Comparison of ENCODE assay signal across 8 cellular contexts in the genomic region with DNA sequence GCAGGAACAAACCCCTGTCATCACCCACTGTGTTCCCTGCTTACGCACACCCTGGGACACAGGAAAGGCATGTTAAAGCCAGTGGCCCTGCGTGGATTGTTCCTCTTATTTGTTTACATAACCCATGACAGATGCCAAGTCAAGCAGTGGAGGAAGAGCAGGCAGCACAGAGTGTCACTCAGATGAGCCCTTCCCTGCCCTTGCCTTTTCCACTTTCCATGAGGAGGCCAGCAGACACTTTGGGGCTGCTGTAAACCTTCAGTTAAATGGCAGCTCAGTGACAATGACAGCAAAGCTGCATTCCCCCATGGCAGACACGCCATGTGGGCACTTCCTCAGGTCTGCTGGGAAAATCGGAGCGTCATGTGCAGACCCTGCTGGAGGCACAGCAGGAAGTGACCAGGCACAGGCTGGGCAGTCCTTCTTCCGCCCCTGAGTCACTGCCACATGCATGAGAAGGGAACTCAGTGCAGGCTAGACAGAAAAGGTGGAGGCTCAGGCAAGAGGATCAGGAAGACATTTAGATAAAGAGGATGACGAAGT.
DNase-seq lines count a peak whose midpoint lies in the region; FAIRE-seq and TF ChIP-seq lines count a peak whose summit lies in the region.

No MANE protein-coding gene starts in this region.

- no peak overlapping the region for H3K4me3 ChIP-seq in fibroblast of mammary gland (ENCODE audit: control insufficient read depth, low read depth, low read length)
- H3K4me3 ChIP-seq in parathyroid adenoma (ENCODE audit: low read depth, low read length) = no peak overlapping the region

- H3K9me3 ChIP-seq in parathyroid adenoma (ENCODE audit: control insufficient read depth, low read length) = no peaks in the 10 kb centered on the region

- no peaks in the 10 kb centered on the region for H3K36me3 ChIP-seq in parathyroid adenoma (ENCODE audit: control insufficient read depth, insufficient read depth, low read length)

- H3K79me2 ChIP-seq in parathyroid adenoma = no peaks in the 10 kb centered on the region

- no peaks in the 10 kb centered on the region for H3K27me3 ChIP-seq in parathyroid adenoma (ENCODE audit: control insufficient read depth, insufficient read depth, low read length)

- in situ Hi-C loops in SK-MEL-5 (cut with HindIII; ENCODE audit: low pct_unique_long_range_greater_than_20kb, low sequenced_read_pairs) = no loop called here

- peaks cover 7% of the 10 kb centered on the region for H3K4me1 ChIP-seq in parathyroid adenoma

- TF ChIP-seq POLR2A in GM12892 (IDR thresholded peaks at IDR 0.05; ENCODE audit: low read depth, low read length) = no peak

- no peak for FAIRE-seq in GM12892 (lab: Jason Lieb, UNC)

- no peak overlapping the region for H3K4me2 ChIP-seq in parathyroid adenoma (ENCODE audit: low read length)

- H3K9ac ChIP-seq in parathyroid adenoma = no peak overlapping the region

- peak; percentile 89 for DNase-seq in EL
- DNase-seq in SK-MEL-5 (ENCODE audit: low read depth, low spot score) = peak; percentile 17
- DNase-seq in fibroblast of mammary gland (ENCODE audit: low read depth) = peak; percentile 84
- DNase-seq in stimulated activated CD4-positive, alpha-beta T cell treated with anti-CD3 and anti-CD28 coated beads, Interleukin-12 subunit alpha, Interleukin-12 subunit beta, amount 100 ng/mL, for 4 hours = no peak
- no peak for DNase-seq in GM12892 (ENCODE audit: insufficient read length)
- DNase-seq in stimulated activated CD4-positive, alpha-beta T cell treated with anti-CD3 and anti-CD28 coated beads, Interleukin-15, amount 100 ng/mL, for 24 hours = no peak
- no peak for DNase-seq in NCI-H774 (lab: John Stamatoyannopoulos, UW)

- no peak for TF ChIP-seq CTCF in fibroblast of mammary gland (conservative IDR thresholded peaks at IDR 0.05; ENCODE audit: control insufficient read depth, insufficient read depth, low read depth, low read length)
- TF ChIP-seq CTCF in parathyroid adenoma (IDR thresholded peaks at IDR 0.05) = no peak

- peak overlapping the region; percentile 17 for H2AFZ ChIP-seq in parathyroid adenoma

- H3K27ac ChIP-seq in parathyroid adenoma = peak overlapping the region; percentile 22

Comparison
In these comparisons a context has a peak if more than half of its experiments do, and no peak if none do; other contexts are left out.
1. DNase-seq: peak in EL (single experiment), SK-MEL-5 (single experiment) and fibroblast of mammary gland (single experiment); none in stimulated activated CD4-positive, alpha-beta T cell treated with anti-CD3 and anti-CD28 coated beads, Interleukin-12 subunit alpha, Interleukin-12 subunit beta, amount 100 ng/mL, for 4 hours (single experiment), GM12892 (single experiment), stimulated activated CD4-positive, alpha-beta T cell treated with anti-CD3 and anti-CD28 coated beads, Interleukin-15, amount 100 ng/mL, for 24 hours (single experiment) and NCI-H774 (single experiment).